Comparison of ENCODE assay signal across 11 cellular contexts in the genomic region with DNA sequence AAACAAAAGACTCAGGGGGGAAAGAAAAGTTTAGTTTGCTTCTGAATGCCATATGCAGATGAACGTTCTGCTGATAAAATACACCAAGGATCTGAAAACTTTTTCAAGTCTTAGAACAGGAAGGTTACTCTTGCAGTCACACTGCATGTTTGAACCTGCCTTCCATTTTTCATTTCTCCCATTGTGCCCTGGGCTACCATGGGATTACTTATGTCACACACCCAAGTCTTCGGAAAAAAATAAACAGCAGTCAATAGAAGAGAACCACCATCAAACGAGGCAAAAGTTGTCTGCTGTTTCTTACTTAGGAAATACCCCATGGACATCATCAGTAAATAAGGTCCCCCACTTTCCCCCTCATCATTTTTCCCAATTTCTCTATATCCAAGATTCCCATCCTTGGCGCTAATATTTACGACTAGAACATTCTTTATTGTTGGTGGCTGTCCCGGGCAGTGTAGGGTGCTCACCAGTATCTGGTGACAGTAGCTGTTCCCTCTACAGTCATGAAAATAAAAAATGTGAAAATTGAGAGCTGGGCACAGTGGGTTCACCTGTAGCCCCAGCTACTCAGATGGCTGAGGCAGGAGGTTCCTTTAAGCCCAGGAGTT.
DNase-seq lines count a peak whose midpoint lies in the region; ATAC-seq, FAIRE-seq and TF ChIP-seq lines count a peak whose summit lies in the region.
"Had no signal": no experiment of that assay in that cellular context is flagged by ENCODE, and none has a peak within 500 bp of the region (broad histone marks: within the 10 kb centered on the region; RNA-seq: fewer than 3 reads in every experiment).

No MANE protein-coding gene starts in this region.

- H3K27ac ChIP-seq in A673 (ENCODE audit: low read depth, low read length, poor library complexity, severe bottlenecking) (peak overlapping the region; percentile 79), HUES64 (ENCODE audit: low read depth, low read length) (peak overlapping the region; percentile 97), K562 (ENCODE audit: extremely low read depth, low read depth, low read length) (no peak overlapping the region)

- no peak for DNase-seq in A673 (ENCODE audit: low spot score)
- DNase-seq in K562 (ENCODE audit: extremely low read depth in 1 of 4, low spot score in 3 of 4) = no peak
- no peak for DNase-seq in naive B cell
- no peak for DNase-seq in hypothalamus (lab: John Stamatoyannopoulos, UW)
- no peak for DNase-seq in kidney tubule cell (ENCODE audit: low spot score)
- DNase-seq in iPS-NIHi11 (ENCODE audit: low spot score) = no peak
- DNase-seq in SHP77 (lab: John Stamatoyannopoulos, UW) = no peak
- DNase-seq: activated CD4-positive, alpha-beta T cell treated with anti-CD3 and anti-CD28 coated beads for 48 hours; NCI-H345; stimulated activated CD8-positive, alpha-beta memory T cell treated with anti-CD3 and anti-CD28 coated beads, Interleukin-4, amount 100 ng/mL, for 48 hours had no signal

- 49% methylated on average over 6 of the region's 6 CpGs for WGBS in HUES64
- WGBS in K562 (ENCODE audit: insufficient coverage, low coverage, missing lambda C conversion rate) = 64% methylated on average over 6 of the region's 6 CpGs

- CTCF ChIA-PET in A673 (lab: Charles Lee) (no interaction called here), K562 (lab: Yijun Ruan, JAX; ENCODE audit: low intra/inter-chr PET ratio) (no interaction called here)

- TF ChIP-seq CTCF in A673 (conservative IDR thresholded peaks at IDR 0.05; ENCODE audit: low read depth, low read length) (no peak), K562 (IDR thresholded peaks at IDR 0.05 in 2 of 3, conservative IDR thresholded peaks at IDR 0.05 in 1 of 3; ENCODE audit: insufficient read depth in 2 of 3, low read depth in 1 of 3, low read length in 3 of 3) (no peak)

- H3K9me3 Mint-ChIP-seq in naive B cell = no peaks in the 10 kb centered on the region

- peak overlapping the region in 7 of 8 donors; percentile 24 to 90 (median 76) for H3K4me3 Mint-ChIP-seq in naive B cell

- H3K27ac Mint-ChIP-seq in naive B cell = peak overlapping the region; percentile 82 to 99 (median 93)

- H3K9ac ChIP-seq in HUES64 (ENCODE audit: low read depth, low read length) (peak overlapping the region; percentile 50; the same call in 1 of the 2 replicates), K562 (ENCODE audit: insufficient read depth in 1 of 2, low read depth in 2 of 2, low read length in 2 of 2) (no peak overlapping the region)

- no peaks in the 10 kb centered on the region for H4K20me1 ChIP-seq in K562 (replicated peaks; ENCODE audit: control insufficient read depth, insufficient read depth, low read length)

- no peak for TF ChIP-seq RAD21 in K562 (CRISPR knock-in tag; conservative IDR thresholded peaks at IDR 0.05 in 1 of 2, IDR thresholded peaks at IDR 0.05 in 1 of 2)

- peaks cover 45 to 78% (median 60%) of the 10 kb centered on the region in 3 donors for H3K4me1 Mint-ChIP-seq in naive B cell

- no peaks in the 10 kb centered on the region for H3K27me3 Mint-ChIP-seq in naive B cell

- BruUV-seq in A673 (replicated peaks; lab: Mats Ljungman, UMichigan) = no TSS peak
- no TSS peak for BruUV-seq in K562 (replicated peaks; lab: Mats Ljungman, UMichigan)

- TF ChIP-seq POLR2A in K562 (conservative IDR thresholded peaks at IDR 0.05) = no peak

- peaks cover 73% of the 10 kb centered on the region for H3K4me1 ChIP-seq in A673 (ENCODE audit: insufficient read depth, low read length, poor library complexity, severe bottlenecking)
- peaks cover 82% of the 10 kb centered on the region for H3K4me1 ChIP-seq in HUES64 (ENCODE audit: insufficient read depth, low read length)
- peaks cover 2 to 10% of the 10 kb centered on the region in 2 experiments; a peak in 3 of 5 replicates for H3K4me1 ChIP-seq in K562 (replicated peaks in 1 of 2; ENCODE audit: control insufficient read depth in 2 of 2, insufficient read depth in 2 of 2, low read length in 2 of 2)

- POLR2A ChIA-PET in A673 (lab: Charles Lee; ENCODE audit: low non-redundant PET) (no interaction called here), K562 (lab: Yijun Ruan, JAX) (no interaction called here)

- in situ Hi-C loops in K562 (cut with MboI) = no loop called here

- no peaks in the 10 kb centered on the region for H3K36me3 Mint-ChIP-seq in naive B cell

- H3K36me3 ChIP-seq in A673 (ENCODE audit: insufficient read depth, low read length, poor library complexity, severe bottlenecking) (no peaks in the 10 kb centered on the region), HUES64 (ENCODE audit: insufficient read depth, low read length) (no peaks in the 10 kb centered on the region), K562 (ENCODE audit: control insufficient read depth, insufficient read depth, low read length) (no peaks in the 10 kb centered on the region)

- no peak for FAIRE-seq in K562 (lab: Jason Lieb, UNC)

- H3K4me3 ChIP-seq in A673 (ENCODE audit: low read depth, low read length, poor library complexity, severe bottlenecking) = no peak overlapping the region
- peak overlapping the region; percentile 26 for H3K4me3 ChIP-seq in HUES64 (ENCODE audit: low read length)
- H3K4me3 ChIP-seq in K562 = no peak overlapping the region

- no peaks in the 10 kb centered on the region for H3K9me3 ChIP-seq in A673 (ENCODE audit: low read depth, low read length, poor library complexity, severe bottlenecking)
- no peaks in the 10 kb centered on the region for H3K9me3 ChIP-seq in HUES64 (ENCODE audit: insufficient read depth, low read depth, low read length)
- H3K9me3 ChIP-seq in K562 (replicated peaks; ENCODE audit: control insufficient read depth, insufficient read depth, low read depth, low read length) = no peaks in the 10 kb centered on the region

- H3K79me2 ChIP-seq in K562 (ENCODE audit: control insufficient read depth, insufficient read depth, low read length) = no peaks in the 10 kb centered on the region

- H2AFZ ChIP-seq in K562 (ENCODE audit: low read depth, low read length) = peak overlapping the region; percentile 63

- H3K27me3 ChIP-seq in A673 (replicated peaks; ENCODE audit: insufficient read depth, low read depth, low read length, poor library complexity) = no peaks in the 10 kb centered on the region
- no peaks in the 10 kb centered on the region for H3K27me3 ChIP-seq in HUES64 (ENCODE audit: insufficient read depth, low read length)
- no peaks in the 10 kb centered on the region for H3K27me3 ChIP-seq in K562 (ENCODE audit: control insufficient read depth in 2 of 2, insufficient read depth in 2 of 2, low read length in 2 of 2)

- ATAC-seq in K562 (no peak), naive B cell (ENCODE audit: low read depth in 2 of 2) (no peak)

- TF ChIP-seq EP300 in K562 (IDR thresholded peaks at IDR 0.05; ENCODE audit: low read length) = no peak

- H3K4me2 ChIP-seq in K562 (ENCODE audit: insufficient read depth, low read length) = no peak overlapping the region

- intact Hi-C loops in A673 (cut with micrococcal nuclease; ENCODE audit: unreplicated experiment) (loop anchor here (2.0 to 5.0 kb wide), 3 partner anchors 36 to 289 kb away; no protein-coding TSS in a partner anchor), K562 (cut with micrococcal nuclease) (loop anchor here (5.0 to 10.0 kb wide), 2 partner anchors 74 to 133 kb away; no protein-coding TSS in a partner anchor)

- no peaks in the 10 kb centered on the region for H3K9me1 ChIP-seq in K562 (ENCODE audit: control insufficient read depth, insufficient read depth, low read length)

TF ChIP-seq in K562, 482 proteins besides CTCF, POLR2A, EP300 and RAD21:
- TF ChIP-seq BRF1 (IDR thresholded peaks at IDR 0.05; ENCODE audit: borderline replicate concordance, extremely low read depth, insufficient read length) = no peak
- TF ChIP-seq, protein P1, sequence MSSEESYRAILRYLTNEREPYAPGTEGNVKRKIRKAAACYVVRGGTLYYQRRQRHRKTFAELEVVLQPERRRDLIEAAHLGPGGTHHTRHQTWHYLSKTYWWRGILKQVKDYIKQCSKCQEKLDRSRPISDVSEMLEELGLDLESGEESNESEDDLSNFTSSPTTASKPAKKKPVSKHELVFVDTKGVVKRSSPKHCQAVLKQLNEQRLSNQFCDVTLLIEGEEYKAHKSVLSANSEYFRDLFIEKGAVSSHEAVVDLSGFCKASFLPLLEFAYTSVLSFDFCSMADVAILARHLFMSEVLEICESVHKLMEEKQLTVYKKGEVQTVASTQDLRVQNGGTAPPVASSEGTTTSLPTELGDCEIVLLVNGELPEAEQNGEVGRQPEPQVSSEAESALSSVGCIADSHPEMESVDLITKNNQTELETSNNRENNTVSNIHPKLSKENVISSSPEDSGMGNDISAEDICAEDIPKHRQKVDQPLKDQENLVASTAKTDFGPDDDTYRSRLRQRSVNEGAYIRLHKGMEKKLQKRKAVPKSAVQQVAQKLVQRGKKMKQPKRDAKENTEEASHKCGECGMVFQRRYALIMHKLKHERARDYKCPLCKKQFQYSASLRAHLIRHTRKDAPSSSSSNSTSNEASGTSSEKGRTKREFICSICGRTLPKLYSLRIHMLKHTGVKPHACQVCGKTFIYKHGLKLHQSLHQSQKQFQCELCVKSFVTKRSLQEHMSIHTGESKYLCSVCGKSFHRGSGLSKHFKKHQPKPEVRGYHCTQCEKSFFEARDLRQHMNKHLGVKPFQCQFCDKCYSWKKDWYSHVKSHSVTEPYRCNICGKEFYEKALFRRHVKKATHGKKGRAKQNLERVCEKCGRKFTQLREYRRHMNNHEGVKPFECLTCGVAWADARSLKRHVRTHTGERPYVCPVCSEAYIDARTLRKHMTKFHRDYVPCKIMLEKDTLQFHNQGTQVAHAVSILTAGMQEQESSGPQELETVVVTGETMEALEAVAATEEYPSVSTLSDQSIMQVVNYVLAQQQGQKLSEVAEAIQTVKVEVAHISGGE (CRISPR knock-in tag; IDR thresholded peaks at IDR 0.05) = peak in 1 of 3 experiments; percentile 95; a peak in 2 of 6 replicates
